In genomic region chr2:231786177-231786916, GRCh38 we compare ENCODE assay signal across 1 cellular context.
TF ChIP-seq lines count a peak whose summit lies in the region.

Gene COPS7B (plus strand): TSS chr2:231786445. CDS start chr2:231788571, 2,126 bp downstream.

TF ChIP-seq in GM12878, 131 proteins besides CTCF, POLR2A, EP300 and RAD21 (continued from another document):
- peak; percentile 55; the same call in 1 of the 2 replicates for TF ChIP-seq ZNF687 (IDR thresholded peaks at IDR 0.05)
- peak; percentile 62 for TF ChIP-seq EED (IDR thresholded peaks at IDR 0.05; ENCODE audit: low read depth)
- TF ChIP-seq HCFC1 (IDR thresholded peaks at IDR 0.05; ENCODE audit: low read length): peak; percentile 94
- no peak; the same call in 1 of the 2 replicates for TF ChIP-seq CHD1 (IDR thresholded peaks at IDR 0.05; ENCODE audit: low read depth, low read length)
- no peak for TF ChIP-seq SUZ12 (IDR thresholded peaks at IDR 0.05; ENCODE audit: unreplicated experiment)
- no peak for TF ChIP-seq ZNF592 (IDR thresholded peaks at IDR 0.05)
- TF ChIP-seq RFX5 (IDR thresholded peaks at IDR 0.05; ENCODE audit: low read depth, low read length): peak; percentile 33; the same call in 1 of the 2 replicates
- TF ChIP-seq TAF1 (IDR thresholded peaks at IDR 0.05; ENCODE audit: borderline replicate concordance, low read depth, low read length): peak; percentile 97
- peak; percentile 31; the same call in 1 of the 2 replicates for TF ChIP-seq PAX5 (IDR thresholded peaks at IDR 0.05; ENCODE audit: borderline replicate concordance, low read depth, low read length)
- TF ChIP-seq TARDBP (IDR thresholded peaks at IDR 0.05; ENCODE audit: borderline replicate concordance): peak; percentile 95
- peak; percentile 83 for TF ChIP-seq SIX5 (IDR thresholded peaks at IDR 0.05; ENCODE audit: low read depth, low read length, severe bottlenecking)
- peak; percentile 68; the same call in 1 of the 2 replicates for TF ChIP-seq SMAD5 (IDR thresholded peaks at IDR 0.05; ENCODE audit: low read depth)
- TF ChIP-seq ATF2 (IDR thresholded peaks at IDR 0.05; ENCODE audit: low read length): no peak
- no peak for TF ChIP-seq ATF3 (IDR thresholded peaks at IDR 0.05; ENCODE audit: borderline replicate concordance, extremely low read depth, low read depth, low read length)
- no peak for TF ChIP-seq RBBP5 (conservative IDR thresholded peaks at IDR 0.05)
- no peak for TF ChIP-seq ZNF274 (IDR thresholded peaks at IDR 0.05; ENCODE audit: insufficient read depth, insufficient read length)
- TF ChIP-seq DPF2 (IDR thresholded peaks at IDR 0.05): peak; percentile 78
- peak; percentile 86 for TF ChIP-seq SP1 (IDR thresholded peaks at IDR 0.05; ENCODE audit: low read depth, low read length)
- peak; percentile 98 for TF ChIP-seq GABPA (IDR thresholded peaks at IDR 0.05; ENCODE audit: low read depth)
- TF ChIP-seq PBX3 (IDR thresholded peaks at IDR 0.05; ENCODE audit: insufficient replicate concordance, low read depth, low read length): peak; percentile 34
- no peak for TF ChIP-seq MTA3 (IDR thresholded peaks at IDR 0.05; ENCODE audit: borderline replicate concordance, low read length)
- no peak for TF ChIP-seq ZNF622 (IDR thresholded peaks at IDR 0.05)
- peak; percentile 92 for TF ChIP-seq TBL1XR1 (IDR thresholded peaks at IDR 0.05; ENCODE audit: low read depth, low read length)
- peak; percentile 66; the same call in 1 of the 2 replicates for TF ChIP-seq TCF7 (IDR thresholded peaks at IDR 0.05; ENCODE audit: borderline replicate concordance)
- TF ChIP-seq ESRRA (IDR thresholded peaks at IDR 0.05; ENCODE audit: low read length): peak; percentile 90
- TF ChIP-seq SIN3A (IDR thresholded peaks at IDR 0.05; ENCODE audit: low read depth, low read length): peak; percentile 95
- TF ChIP-seq RELA (IDR thresholded peaks at IDR 0.05; ENCODE audit: borderline replicate concordance, partially characterized antibody): peak; percentile 73
